ENCODE assay signal across 31 cellular contexts in the genomic region with DNA sequence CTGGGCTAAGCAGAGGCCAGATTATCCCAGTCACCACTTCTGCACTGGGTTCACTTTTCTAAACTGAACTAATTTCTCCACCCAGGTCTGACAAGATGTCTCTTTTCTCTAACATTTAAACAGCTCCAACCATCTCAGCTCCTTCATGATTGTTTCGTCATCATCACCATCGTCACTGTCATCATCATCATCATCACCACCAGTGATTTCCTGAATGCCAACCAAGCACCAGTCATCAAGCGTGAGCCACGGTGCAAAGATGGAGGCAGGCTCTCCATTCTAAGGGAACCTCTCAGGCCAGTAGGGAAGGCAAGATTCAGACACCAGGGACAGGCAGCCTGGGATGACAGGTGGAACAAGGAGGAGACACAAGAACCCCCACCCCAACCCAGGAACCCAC. TPM values are rescaled to one million over a fixed set of nuclear protein-coding genes. Genes with fewer than 3 reads are reported as not detected.
DNase-seq lines count a peak whose midpoint lies in the region; ATAC-seq, FAIRE-seq and TF ChIP-seq lines count a peak whose summit lies in the region.
"Had no signal": no experiment of that assay in that cellular context is flagged by ENCODE, and none has a peak within 500 bp of the region (broad histone marks: within the 10 kb centered on the region; RNA-seq: fewer than 3 reads in every experiment).

No MANE protein-coding gene starts in this region.

- no peak overlapping the region for H3K27ac ChIP-seq in CD8-positive, alpha-beta T cell (ENCODE audit: low read depth, low read length)
- H3K27ac ChIP-seq in K562 (ENCODE audit: extremely low read depth, low read depth, low read length) = no peak overlapping the region
- H3K27ac ChIP-seq: coronary artery, pancreas, Peyer's patch, suprapubic skin had no signal

- no peak for TF ChIP-seq RAD21 in K562 (CRISPR knock-in tag; conservative IDR thresholded peaks at IDR 0.05 in 1 of 2, IDR thresholded peaks at IDR 0.05 in 1 of 2)

- peaks cover 4% of the 10 kb centered on the region for H3K9me1 ChIP-seq in K562 (ENCODE audit: control insufficient read depth, insufficient read depth, low read length)

- CTCF ChIA-PET in CD8-positive, alpha-beta T cell (lab: Charles Lee) = interaction anchor here (1.2 to 3.6 kb wide), 4 partner anchors 13 to 45 kb away, joined by 4 to 33 read pairs (median 6); no protein-coding TSS in a partner anchor
- CTCF ChIA-PET in K562 (lab: Yijun Ruan, JAX; ENCODE audit: low intra/inter-chr PET ratio) = no interaction called here
- CTCF ChIA-PET in MCF 10A (lab: Yijun Ruan, JAX) = interaction anchor here (1.0 to 3.2 kb wide), 2 partner anchors 16 to 38 kb away, joined by 6 to 14 read pairs; partner anchors contain the start of gene CATIP
- CTCF ChIA-PET in activated CD8-positive, alpha-beta memory T cell treated with anti-CD3 and anti-CD28 coated beads, Interleukin-2, amount 10 ng/mL, durations not matched to agents 7 days and 5 days (lab: Charles Lee) = interaction anchor here (0.7 to 1.4 kb wide), 5 partner anchors 12 to 580 kb away, joined by 3 to 6 read pairs (median 3); no protein-coding TSS in a partner anchor

- no peaks in the 10 kb centered on the region for H3K9me3 ChIP-seq in CD8-positive, alpha-beta T cell (ENCODE audit: low read length)
- H3K9me3 ChIP-seq in K562 (replicated peaks; ENCODE audit: control insufficient read depth, insufficient read depth, low read depth, low read length) = no peaks in the 10 kb centered on the region
- H3K9me3 ChIP-seq: left lung, pancreas, Peyer's patch, suprapubic skin had no signal

- H3K27me3 ChIP-seq in CD8-positive, alpha-beta T cell (ENCODE audit: insufficient read depth, low read length) = no peaks in the 10 kb centered on the region
- H3K27me3 ChIP-seq in K562 (ENCODE audit: control insufficient read depth in 2 of 2, insufficient read depth in 2 of 2, low read length in 2 of 2) = no peaks in the 10 kb centered on the region
- H3K27me3 ChIP-seq: left lung, pancreas, Peyer's patch, suprapubic skin had no signal

- H2AFZ ChIP-seq in K562 (ENCODE audit: low read depth, low read length) = no peak overlapping the region

- WGBS in K562 (ENCODE audit: insufficient coverage, low coverage, missing lambda C conversion rate) = 83% methylated on average over 3 of the region's 4 CpGs

- H3K9ac ChIP-seq in K562 (ENCODE audit: insufficient read depth in 1 of 2, low read depth in 2 of 2, low read length in 2 of 2) = no peak overlapping the region

- H3K4me3 Mint-ChIP-seq in CD14-positive monocyte (no peak overlapping the region), MCF 10A (ENCODE audit: unreplicated experiment) (no peak overlapping the region)
- H3K4me3 Mint-ChIP-seq in CD8-positive, alpha-beta T cell = no peak overlapping the region
- no peak overlapping the region for H3K4me3 Mint-ChIP-seq in activated CD8-positive, alpha-beta memory T cell treated with anti-CD3 and anti-CD28 coated beads, Interleukin-2, amount 10 ng/mL, durations not matched to agents 7 days and 5 days
- H3K4me3 Mint-ChIP-seq: effector memory CD8-positive, alpha-beta T cell; memory B cell; neural crest cell had no signal

- no peak for TF ChIP-seq POLR2A in K562 (conservative IDR thresholded peaks at IDR 0.05)

- peaks cover 83% of the 10 kb centered on the region for H3K4me1 Mint-ChIP-seq in CD14-positive monocyte
- peaks cover 58% of the 10 kb centered on the region for H3K4me1 Mint-ChIP-seq in CD8-positive, alpha-beta T cell (ENCODE audit: low read depth)
- peaks cover 20% of the 10 kb centered on the region for H3K4me1 Mint-ChIP-seq in MCF 10A (ENCODE audit: insufficient read depth, unreplicated experiment)
- H3K4me1 Mint-ChIP-seq in activated CD8-positive, alpha-beta memory T cell treated with anti-CD3 and anti-CD28 coated beads, Interleukin-2, amount 10 ng/mL, durations not matched to agents 7 days and 5 days = peaks cover 25% of the 10 kb centered on the region

- ATAC-seq in CD8-positive, alpha-beta T cell = no peak
- no peak for ATAC-seq in K562
- no peak for ATAC-seq in activated CD8-positive, alpha-beta memory T cell treated with anti-CD3 and anti-CD28 coated beads, Interleukin-2, amount 10 ng/mL, durations not matched to agents 7 days and 5 days
- ATAC-seq: effector memory CD8-positive, alpha-beta T cell; left lung; pancreas had no signal

- no peak overlapping the region for H3K4me2 ChIP-seq in K562 (ENCODE audit: insufficient read depth, low read length)

- H3K36me3 ChIP-seq in CD8-positive, alpha-beta T cell (ENCODE audit: insufficient read depth, low read length) = no peaks in the 10 kb centered on the region
- H3K36me3 ChIP-seq in K562 (ENCODE audit: control insufficient read depth, insufficient read depth, low read length) = no peaks in the 10 kb centered on the region
- H3K36me3 ChIP-seq: left lung, pancreas, Peyer's patch, suprapubic skin had no signal

- no peaks in the 10 kb centered on the region for H4K20me1 ChIP-seq in K562 (replicated peaks; ENCODE audit: control insufficient read depth, insufficient read depth, low read length)

- H3K27me3 Mint-ChIP-seq in CD14-positive monocyte (ENCODE audit: low read depth in 3 of 3) = peaks cover 0 to 2% (median 0%) of the 10 kb centered on the region in 3 donors
- H3K27me3 Mint-ChIP-seq in CD8-positive, alpha-beta T cell (ENCODE audit: low read depth) = no peaks in the 10 kb centered on the region
- no peaks in the 10 kb centered on the region for H3K27me3 Mint-ChIP-seq in MCF 10A (ENCODE audit: insufficient read depth, unreplicated experiment)
- H3K27me3 Mint-ChIP-seq in activated CD8-positive, alpha-beta memory T cell treated with anti-CD3 and anti-CD28 coated beads, Interleukin-2, amount 10 ng/mL, durations not matched to agents 7 days and 5 days = peaks cover 6% of the 10 kb centered on the region
- H3K27me3 Mint-ChIP-seq: effector memory CD8-positive, alpha-beta T cell; memory B cell had no signal

- intact Hi-C loops in CD14-positive monocyte (cut with micrococcal nuclease) = no loop called here
- intact Hi-C loops in CD8-positive, alpha-beta T cell (cut with DNase I, micrococcal nuclease) = no loop called here
- intact Hi-C loops in K562 (cut with micrococcal nuclease) = no loop called here
- intact Hi-C loops in MCF 10A (cut with micrococcal nuclease) = no loop called here

- FAIRE-seq in K562 (lab: Jason Lieb, UNC) = no peak
- FAIRE-seq: D721Med, islet of Langerhans, pancreas, small intestine had no signal

- no TSS peak for BruUV-seq in K562 (replicated peaks; lab: Mats Ljungman, UMichigan)
- BruUV-seq in MCF 10A (replicated peaks; lab: Mats Ljungman, UMichigan) = no TSS peak

- no peak overlapping the region for H3K4me3 ChIP-seq in CD8-positive, alpha-beta T cell (ENCODE audit: low read depth, low read length)
- no peak overlapping the region for H3K4me3 ChIP-seq in K562
- H3K4me3 ChIP-seq: coronary artery, left lung, pancreas, Peyer's patch, suprapubic skin had no signal

- in situ Hi-C loops in K562 (cut with MboI) = no loop called here

- H3K9me3 Mint-ChIP-seq in CD14-positive monocyte = no peaks in the 10 kb centered on the region
- no peaks in the 10 kb centered on the region for H3K9me3 Mint-ChIP-seq in CD8-positive, alpha-beta T cell
- no peaks in the 10 kb centered on the region for H3K9me3 Mint-ChIP-seq in MCF 10A (ENCODE audit: unreplicated experiment)
- H3K9me3 Mint-ChIP-seq in activated CD8-positive, alpha-beta memory T cell treated with anti-CD3 and anti-CD28 coated beads, Interleukin-2, amount 10 ng/mL, durations not matched to agents 7 days and 5 days (ENCODE audit: low read depth) = no peaks in the 10 kb centered on the region
- H3K9me3 Mint-ChIP-seq: effector memory CD8-positive, alpha-beta T cell; memory B cell; neural crest cell had no signal

- no peak for TF ChIP-seq EP300 in K562 (IDR thresholded peaks at IDR 0.05; ENCODE audit: low read length)

- DNase-seq in CD14-positive monocyte (ENCODE audit: low spot score) (peak; percentile 75), K562 (ENCODE audit: extremely low read depth in 1 of 4, low spot score in 3 of 4) (no peak), MCF 10A (ENCODE audit: unreplicated experiment) (no peak), dermis blood vessel endothelial cell (no peak)
- DNase-seq in CD8-positive, alpha-beta T cell = no peak
- no peak for DNase-seq in activated CD8-positive, alpha-beta memory T cell treated with anti-CD3 and anti-CD28 coated beads, Interleukin-2, amount 10 ng/mL, durations not matched to agents 7 days and 5 days
- DNase-seq: activated CD4-positive, alpha-beta T cell treated with anti-CD3 and anti-CD28 coated beads for 1 hour; activated effector memory CD4-positive, alpha-beta T cell treated with Interleukin-2 at 50 U/mL for 16 hours; activated T-cell treated with anti-CD3 and anti-CD28 coated beads for 4 hours; C1 segment of cervical spinal cord; effector memory CD8-positive, alpha-beta T cell; erythroblast; glutamatergic neuron; HCEC 1CT; left lung; NCI-H2107; pancreas; Peyer's patch; SHP77 treated with DMSO at 0.1 percent for 48 hours; small intestine; stimulated activated naive CD4-positive, alpha-beta T cell treated with Interleukin-2 at 50 U/mL for 16 hours had no signal

- peak overlapping the region; percentile 34 to 99 (median 96) for H3K27ac Mint-ChIP-seq in CD14-positive monocyte
- peak overlapping the region; percentile 99 for H3K27ac Mint-ChIP-seq in CD8-positive, alpha-beta T cell
- no peak overlapping the region for H3K27ac Mint-ChIP-seq in MCF 10A (ENCODE audit: low read depth, unreplicated experiment)
- H3K27ac Mint-ChIP-seq in activated CD8-positive, alpha-beta memory T cell treated with anti-CD3 and anti-CD28 coated beads, Interleukin-2, amount 10 ng/mL, durations not matched to agents 7 days and 5 days = no peak overlapping the region
- H3K27ac Mint-ChIP-seq: memory B cell had no signal

- POLR2A ChIA-PET in CD8-positive, alpha-beta T cell (lab: Charles Lee) = interaction anchor here (1.5 kb wide), 1 partner anchor 16 kb away, joined by 3 read pairs; no protein-coding TSS in a partner anchor
- POLR2A ChIA-PET in K562 (lab: Yijun Ruan, JAX) = no interaction called here
- POLR2A ChIA-PET in MCF 10A (lab: Yijun Ruan, JAX) = no interaction called here

- H3K79me2 ChIP-seq in K562 (ENCODE audit: control insufficient read depth, insufficient read depth, low read length) = no peaks in the 10 kb centered on the region

- H3K4me1 ChIP-seq in CD8-positive, alpha-beta T cell (ENCODE audit: insufficient read depth, low read length) = peaks cover 46% of the 10 kb centered on the region
- peaks cover 16 to 28% of the 10 kb centered on the region in 2 experiments for H3K4me1 ChIP-seq in K562 (replicated peaks in 1 of 2; ENCODE audit: control insufficient read depth in 2 of 2, insufficient read depth in 2 of 2, low read length in 2 of 2)

- TF ChIP-seq CTCF in CD14-positive monocyte (IDR thresholded peaks at IDR 0.05) (no peak), K562 (IDR thresholded peaks at IDR 0.05 in 2 of 3, conservative IDR thresholded peaks at IDR 0.05 in 1 of 3; ENCODE audit: insufficient read depth in 2 of 3, low read depth in 1 of 3, low read length in 3 of 3) (no peak), MCF 10A (IDR thresholded peaks at IDR 0.05; ENCODE audit: unreplicated experiment) (no peak)
- no peak for TF ChIP-seq CTCF in CD8-positive, alpha-beta T cell (IDR thresholded peaks at IDR 0.05)

- H3K36me3 Mint-ChIP-seq in CD14-positive monocyte (peaks cover 3 to 10% of the 10 kb centered on the region in 2 donors), MCF 10A (ENCODE audit: insufficient read depth, unreplicated experiment) (no peaks in the 10 kb centered on the region)
- H3K36me3 Mint-ChIP-seq in CD8-positive, alpha-beta T cell = no peaks in the 10 kb centered on the region
- H3K36me3 Mint-ChIP-seq in activated CD8-positive, alpha-beta memory T cell treated with anti-CD3 and anti-CD28 coated beads, Interleukin-2, amount 10 ng/mL, durations not matched to agents 7 days and 5 days = no peaks in the 10 kb centered on the region
- H3K36me3 Mint-ChIP-seq: memory B cell had no signal

RNA-seq across cellular contexts. Expression of gene TMBIM1, which starts 25.5 kb away (rescaled TPM):
- polyA plus RNA-seq in CD14-positive monocyte = 100 to 1,000 TPM; 129 to 139 TPM
- total RNA-seq in CD8-positive, alpha-beta T cell = 10 to 100 TPM; 80.8 to 86.7 TPM
- 60.5 and 126 TPM in 2 replicates for total RNA-seq in K562 (2011; cell fraction: chromatin; rRNA removed; ENCODE audit: low replicate concordance)
- total RNA-seq in K562 (2011; cell fraction: nucleolus; rRNA removed) = 123 and 144 TPM in 2 replicates
- total RNA-seq in K562 (2011; cell fraction: nucleoplasm; rRNA removed) = 126 and 128 TPM in 2 replicates
- 64.8 and 71.4 TPM in 2 replicates for total RNA-seq in K562 (2014; rRNA removed)
- 56.6 and 59.2 TPM in 2 replicates for total RNA-seq in K562 (2014; rRNA removed; fragmentation: Illumina TruSeq; extraction: Trizol)
- 43.7 and 46.8 TPM in 2 replicates for total RNA-seq in K562 (2015; rRNA removed; fragmentation: Illumina TruSeq; extraction: Trizol)
- total RNA-seq in K562 (2021) = 90.7 and 102 TPM in 2 replicates
- 45.9 and 66.8 TPM in 2 replicates for polyA plus RNA-seq in K562 (2011; rRNA removed)
- 68.3 and 77.4 TPM in 2 replicates for polyA plus RNA-seq in K562 (2011; cell fraction: cytosol; rRNA removed)
- 111 and 118 TPM in 2 replicates for polyA plus RNA-seq in K562 (2011; cell fraction: nucleus; rRNA removed)
- 77.9 and 194 TPM in 2 replicates for polyA plus RNA-seq in K562 (2012)
- 105 and 112 TPM in 2 replicates for polyA plus RNA-seq in K562 (2014; fragmentation: Illumina TruSeq; extraction: Trizol)
- 10 to 100 TPM; 14.2 to 35.6 TPM for polyA plus RNA-seq in K562 (2014; fragmentation: Nextera tagmentation; extraction: Ambion mirVana)
- polyA plus RNA-seq in K562 (2014; rRNA removed) = 47.0 and 49.5 TPM in 2 replicates
- polyA minus RNA-seq in K562 (2011; rRNA and poly(A)+ RNA removed) = 37.4 and 39.0 TPM in 2 replicates
- 26.7 and 30.6 TPM in 2 replicates for polyA minus RNA-seq in K562 (2011; cell fraction: cytosol; rRNA and poly(A)+ RNA removed)
- polyA minus RNA-seq in K562 (2011; cell fraction: nucleus; rRNA and poly(A)+ RNA removed) = 15.1 and 18.2 TPM in 2 replicates
- total RNA-seq in MCF 10A (2022) = 96.8 and 107 TPM in 2 replicates
- 10 to 100 TPM; 51.5 to 72.4 TPM for total RNA-seq in activated CD8-positive, alpha-beta memory T cell treated with anti-CD3 and anti-CD28 coated beads, Interleukin-2, amount 10 ng/mL, durations not matched to agents 7 days and 5 days
- 134 and 157 TPM in 2 replicates for total RNA-seq in dermis blood vessel endothelial cell

RNA-seq across cellular contexts. Expression of gene CATIP, which starts 38.8 kb away (rescaled TPM):
- polyA plus RNA-seq in CD14-positive monocyte = 1 to 10 TPM; 2.9 to 5.5 TPM
- total RNA-seq in CD8-positive, alpha-beta T cell = not detected
- not detected in 2 replicates for total RNA-seq in K562 (2011; cell fraction: chromatin; rRNA removed; ENCODE audit: low replicate concordance)
- total RNA-seq in K562 (2011; cell fraction: nucleolus; rRNA removed) = not detected in 2 replicates
- 1.2 TPM in 1 of 2 replicates, not detected in the other for total RNA-seq in K562 (2011; cell fraction: nucleoplasm; rRNA removed)
- not detected in 2 replicates for total RNA-seq in K562 (2014; rRNA removed)
- not detected in 2 replicates for total RNA-seq in K562 (2014; rRNA removed; fragmentation: Illumina TruSeq; extraction: Trizol)
- not detected in 2 replicates for total RNA-seq in K562 (2015; rRNA removed; fragmentation: Illumina TruSeq; extraction: Trizol)
- not detected in 2 replicates for total RNA-seq in K562 (2021)
- not detected in 2 replicates for polyA plus RNA-seq in K562 (2011; rRNA removed)
- not detected in 2 replicates for polyA plus RNA-seq in K562 (2011; cell fraction: cytosol; rRNA removed)
- polyA plus RNA-seq in K562 (2011; cell fraction: nucleus; rRNA removed) = 0.17 TPM in 1 of 2 replicates, not detected in the other
- polyA plus RNA-seq in K562 (2012) = 0.18 and 0.37 TPM in 2 replicates
- not detected in 2 replicates for polyA plus RNA-seq in K562 (2014; fragmentation: Illumina TruSeq; extraction: Trizol)
- polyA plus RNA-seq in K562 (2014; fragmentation: Nextera tagmentation; extraction: Ambion mirVana) = under 1 TPM; 0.06 to 0.08 TPM
- polyA plus RNA-seq in K562 (2014; rRNA removed) = 0.09 TPM in 1 of 2 replicates, not detected in the other
- not detected in 2 replicates for polyA minus RNA-seq in K562 (2011; rRNA and poly(A)+ RNA removed)
- polyA minus RNA-seq in K562 (2011; cell fraction: cytosol; rRNA and poly(A)+ RNA removed) = not detected in 2 replicates
- not detected in 2 replicates for polyA minus RNA-seq in K562 (2011; cell fraction: nucleus; rRNA and poly(A)+ RNA removed)
- total RNA-seq in MCF 10A (2022) = not detected in 2 replicates
- not detected for total RNA-seq in activated CD8-positive, alpha-beta memory T cell treated with anti-CD3 and anti-CD28 coated beads, Interleukin-2, amount 10 ng/mL, durations not matched to agents 7 days and 5 days
- total RNA-seq in dermis blood vessel endothelial cell = 0.17 TPM in 1 of 2 replicates, not detected in the other
- total RNA-seq: cardiac septum, Daoy, LHCN-M2, neural crest cell, Peyer's patch, suprapubic skin, ureter had no signal

RNA-seq across cellular contexts. Expression of gene PNKD, which starts 47.5 kb away (rescaled TPM):
- polyA plus RNA-seq in CD14-positive monocyte (10 to 100 TPM; 79.8 to 92.0 TPM), K562 (2011; rRNA removed) (37.2 and 41.2 TPM in 2 replicates), K562 (2014; fragmentation: Illumina TruSeq; extraction: Trizol) (64.2 and 68.2 TPM in 2 replicates), K562 (2014; fragmentation: Nextera tagmentation; extraction: Ambion mirVana) (100 to 1,000 TPM in 1 of 2 experiments, 10 to 100 TPM in 1; 89.1 to 105 TPM), K562 (2014; rRNA removed) (80.6 and 85.2 TPM in 2 replicates)
- total RNA-seq in CD8-positive, alpha-beta T cell = 1 to 10 TPM; 7.1 to 7.2 TPM
- 14.5 and 65.7 TPM in 2 replicates for total RNA-seq in K562 (2011; cell fraction: chromatin; rRNA removed; ENCODE audit: low replicate concordance)
- 43.7 and 53.7 TPM in 2 replicates for total RNA-seq in K562 (2011; cell fraction: nucleolus; rRNA removed)
- total RNA-seq in K562 (2011; cell fraction: nucleoplasm; rRNA removed) = 35.0 and 68.9 TPM in 2 replicates
- total RNA-seq in K562 (2014; rRNA removed) (50.2 and 55.7 TPM in 2 replicates), K562 (2014; rRNA removed; fragmentation: Illumina TruSeq; extraction: Trizol) (17.5 and 26.0 TPM in 2 replicates), K562 (2015; rRNA removed; fragmentation: Illumina TruSeq; extraction: Trizol) (32.3 and 34.0 TPM in 2 replicates), K562 (2021) (59.5 and 60.1 TPM in 2 replicates), MCF 10A (2022) (13.0 and 23.1 TPM in 2 replicates), dermis blood vessel endothelial cell (26.5 and 50.2 TPM in 2 replicates)
- polyA plus RNA-seq in K562 (2011; cell fraction: cytosol; rRNA removed) = 44.5 and 73.0 TPM in 2 replicates
- 74.3 and 129 TPM in 2 replicates for polyA plus RNA-seq in K562 (2011; cell fraction: nucleus; rRNA removed)
- polyA plus RNA-seq in K562 (2012) = 59.7 and 79.4 TPM in 2 replicates
- 8.8 and 9.5 TPM in 2 replicates for polyA minus RNA-seq in K562 (2011; rRNA and poly(A)+ RNA removed)
- polyA minus RNA-seq in K562 (2011; cell fraction: cytosol; rRNA and poly(A)+ RNA removed) = 11.2 and 13.5 TPM in 2 replicates
- 11.0 and 18.3 TPM in 2 replicates for polyA minus RNA-seq in K562 (2011; cell fraction: nucleus; rRNA and poly(A)+ RNA removed)
- total RNA-seq in activated CD8-positive, alpha-beta memory T cell treated with anti-CD3 and anti-CD28 coated beads, Interleukin-2, amount 10 ng/mL, durations not matched to agents 7 days and 5 days = 10 to 100 TPM; 37.6 to 40.7 TPM

RNA-seq across cellular contexts. Expression of gene AAMP, which starts 47.9 kb away (rescaled TPM):
- polyA plus RNA-seq in CD14-positive monocyte = 10 to 100 TPM; 90.8 to 98.7 TPM
- total RNA-seq in CD8-positive, alpha-beta T cell = 10 to 100 TPM; 44.7 to 50.4 TPM
- 32.1 and 75.8 TPM in 2 replicates for total RNA-seq in K562 (2011; cell fraction: chromatin; rRNA removed; ENCODE audit: low replicate concordance)
- total RNA-seq in K562 (2011; cell fraction: nucleolus; rRNA removed) = 53.4 and 63.2 TPM in 2 replicates
- total RNA-seq in K562 (2011; cell fraction: nucleoplasm; rRNA removed) = 39.5 and 41.6 TPM in 2 replicates
- total RNA-seq in K562 (2014; rRNA removed) = 156 and 197 TPM in 2 replicates
- 62.2 and 77.6 TPM in 2 replicates for total RNA-seq in K562 (2014; rRNA removed; fragmentation: Illumina TruSeq; extraction: Trizol)
- total RNA-seq in K562 (2015; rRNA removed; fragmentation: Illumina TruSeq; extraction: Trizol) = 94.1 and 99.2 TPM in 2 replicates
- 87.7 and 96.9 TPM in 2 replicates for total RNA-seq in K562 (2021)
- 39.5 and 47.3 TPM in 2 replicates for polyA plus RNA-seq in K562 (2011; rRNA removed)
- polyA plus RNA-seq in K562 (2011; cell fraction: cytosol; rRNA removed) = 74.7 and 140 TPM in 2 replicates
- 86.2 and 95.8 TPM in 2 replicates for polyA plus RNA-seq in K562 (2011; cell fraction: nucleus; rRNA removed)
- polyA plus RNA-seq in K562 (2012) = 76.3 and 79.7 TPM in 2 replicates
- 135 and 139 TPM in 2 replicates for polyA plus RNA-seq in K562 (2014; fragmentation: Illumina TruSeq; extraction: Trizol)
- polyA plus RNA-seq in K562 (2014; fragmentation: Nextera tagmentation; extraction: Ambion mirVana) = 1 to 10 TPM; 5.7 to 8.9 TPM
- 133 and 156 TPM in 2 replicates for polyA plus RNA-seq in K562 (2014; rRNA removed)
- polyA minus RNA-seq in K562 (2011; rRNA and poly(A)+ RNA removed) = 38.7 and 46.6 TPM in 2 replicates
- polyA minus RNA-seq in K562 (2011; cell fraction: cytosol; rRNA and poly(A)+ RNA removed) = 31.6 and 40.7 TPM in 2 replicates
- polyA minus RNA-seq in K562 (2011; cell fraction: nucleus; rRNA and poly(A)+ RNA removed) = 18.7 and 26.5 TPM in 2 replicates
- total RNA-seq in MCF 10A (2022) = 95.7 and 98.7 TPM in 2 replicates
- 10 to 100 TPM; 49.5 to 61.4 TPM for total RNA-seq in activated CD8-positive, alpha-beta memory T cell treated with anti-CD3 and anti-CD28 coated beads, Interleukin-2, amount 10 ng/mL, durations not matched to agents 7 days and 5 days
- total RNA-seq in dermis blood vessel endothelial cell = 162 and 185 TPM in 2 replicates

RNA-seq across cellular contexts. Expression of gene GPBAR1, which starts 57.0 kb away (rescaled TPM):
- polyA plus RNA-seq in CD14-positive monocyte (100 to 1,000 TPM; 143 to 181 TPM), K562 (2011; rRNA removed) (not detected in 2 replicates), K562 (2014; fragmentation: Illumina TruSeq; extraction: Trizol) (not detected in 2 replicates), K562 (2014; fragmentation: Nextera tagmentation; extraction: Ambion mirVana) (not detected), K562 (2014; rRNA removed) (not detected in 2 replicates)
- 1 to 10 TPM; 2.2 to 2.5 TPM for total RNA-seq in CD8-positive, alpha-beta T cell
- total RNA-seq in K562 (2011; cell fraction: chromatin; rRNA removed; ENCODE audit: low replicate concordance) = 0.35 TPM in 1 of 2 replicates, not detected in the other
- total RNA-seq in K562 (2011; cell fraction: nucleolus; rRNA removed) = 0.33 TPM in 1 of 2 replicates, not detected in the other
- 0.22 and 0.38 TPM in 2 replicates for total RNA-seq in K562 (2011; cell fraction: nucleoplasm; rRNA removed)
- total RNA-seq in K562 (2014; rRNA removed) (not detected in 2 replicates), K562 (2014; rRNA removed; fragmentation: Illumina TruSeq; extraction: Trizol) (not detected in 2 replicates), K562 (2015; rRNA removed; fragmentation: Illumina TruSeq; extraction: Trizol) (not detected in 2 replicates), K562 (2021) (not detected in 2 replicates), MCF 10A (2022) (0.16 TPM in 1 of 2 replicates, not detected in the other), dermis blood vessel endothelial cell (not detected in 2 replicates)
- 0.04 TPM in 1 of 2 replicates, not detected in the other for polyA plus RNA-seq in K562 (2011; cell fraction: cytosol; rRNA removed)
- 0.07 and 0.09 TPM in 2 replicates for polyA plus RNA-seq in K562 (2011; cell fraction: nucleus; rRNA removed)
- polyA plus RNA-seq in K562 (2012) = 0.08 TPM in 1 of 2 replicates, not detected in the other
- not detected in 2 replicates for polyA minus RNA-seq in K562 (2011; rRNA and poly(A)+ RNA removed)
- polyA minus RNA-seq in K562 (2011; cell fraction: cytosol; rRNA and poly(A)+ RNA removed) = not detected in 2 replicates
- polyA minus RNA-seq in K562 (2011; cell fraction: nucleus; rRNA and poly(A)+ RNA removed) = not detected in 2 replicates
- under 1 TPM; 0.73 to 0.82 TPM for total RNA-seq in activated CD8-positive, alpha-beta memory T cell treated with anti-CD3 and anti-CD28 coated beads, Interleukin-2, amount 10 ng/mL, durations not matched to agents 7 days and 5 days
- total RNA-seq: Daoy had no signal

Comparison
In these comparisons a context has a peak if more than half of its experiments do, and no peak if none do; other contexts are left out.
1. H3K27ac Mint-ChIP-seq: peak in CD14-positive monocyte (7 of 7) and CD8-positive, alpha-beta T cell (single experiment); none in MCF 10A (single experiment) and activated CD8-positive, alpha-beta memory T cell treated with anti-CD3 and anti-CD28 coated beads, Interleukin-2, amount 10 ng/mL, durations not matched to agents 7 days and 5 days (single experiment).